ENCODE assay signal across 1 cellular context in genomic region chr19:52570005-52570861, GRCh38.
TF ChIP-seq lines count a peak whose summit lies in the region.

Gene ZNF701 (plus strand): TSS chr19:52570287. CDS start chr19:52574148, 3,861 bp downstream.

TF ChIP-seq in HepG2, 621 proteins besides CTCF, POLR2A, EP300 and RAD21 (continued from another document and continues in another):
- TF ChIP-seq ZNF138 (CRISPR knock-in tag; IDR thresholded peaks at IDR 0.05; ENCODE audit: low read depth) (no peak), MAZ (IDR thresholded peaks at IDR 0.05; ENCODE audit: borderline replicate concordance, low read depth, low read length) (no peak), MAZ (CRISPR knock-in tag; IDR thresholded peaks at IDR 0.05; ENCODE audit: low read depth) (no peak), ZNF773 (CRISPR knock-in tag; IDR thresholded peaks at IDR 0.05; ENCODE audit: borderline replicate concordance) (no peak), MTF2 (CRISPR knock-in tag; IDR thresholded peaks at IDR 0.05; ENCODE audit: borderline replicate concordance) (no peak), MYPOP (CRISPR knock-in tag; IDR thresholded peaks at IDR 0.05) (no peak), PHF8 (CRISPR knock-in tag; IDR thresholded peaks at IDR 0.05) (peak; percentile 64), KLF13 (CRISPR knock-in tag; IDR thresholded peaks at IDR 0.05) (no peak), ZFP62 (CRISPR knock-in tag; IDR thresholded peaks at IDR 0.05) (no peak), ZNF513 (CRISPR knock-in tag; conservative IDR thresholded peaks at IDR 0.05) (no peak), RNF219 (CRISPR knock-in tag; IDR thresholded peaks at IDR 0.05) (no peak), PAXIP1 (CRISPR knock-in tag; conservative IDR thresholded peaks at IDR 0.05) (no peak), KDM1A (CRISPR knock-in tag; IDR thresholded peaks at IDR 0.05) (no peak), THAP8 (CRISPR knock-in tag; IDR thresholded peaks at IDR 0.05; ENCODE audit: borderline replicate concordance) (no peak), SP4 (CRISPR knock-in tag; IDR thresholded peaks at IDR 0.05) (peak; percentile 72; the same call in 1 of the 2 replicates), ZNF446 (CRISPR knock-in tag; IDR thresholded peaks at IDR 0.05) (no peak), NR2F2 (IDR thresholded peaks at IDR 0.05; ENCODE audit: borderline replicate concordance, low read depth) (no peak), KLF16 (CRISPR knock-in tag; IDR thresholded peaks at IDR 0.05) (no peak), NR2F6 (IDR thresholded peaks at IDR 0.05) (no peak), NR2F6 (CRISPR knock-in tag; IDR thresholded peaks at IDR 0.05) (no peak), ZNF335 (CRISPR knock-in tag; IDR thresholded peaks at IDR 0.05) (no peak), DRAP1 (CRISPR knock-in tag; IDR thresholded peaks at IDR 0.05) (peak; percentile 75), SNAI1 (CRISPR knock-in tag; IDR thresholded peaks at IDR 0.05; ENCODE audit: borderline replicate concordance) (no peak), PITX1 (CRISPR knock-in tag; IDR thresholded peaks at IDR 0.05) (no peak), ZNF3 (CRISPR knock-in tag; IDR thresholded peaks at IDR 0.05) (no peak), ZNF512B (CRISPR knock-in tag; IDR thresholded peaks at IDR 0.05; ENCODE audit: borderline replicate concordance) (no peak), ZNF703 (CRISPR knock-in tag; IDR thresholded peaks at IDR 0.05; ENCODE audit: borderline replicate concordance) (no peak), HMGXB4 (CRISPR knock-in tag; IDR thresholded peaks at IDR 0.05; ENCODE audit: borderline replicate concordance in 1 of 2, low read depth in 1 of 2) (no peak), DNMT3B (CRISPR knock-in tag; conservative IDR thresholded peaks at IDR 0.05) (no peak), MIER3 (CRISPR knock-in tag; IDR thresholded peaks at IDR 0.05; ENCODE audit: borderline replicate concordance) (no peak), HOMEZ (CRISPR knock-in tag; IDR thresholded peaks at IDR 0.05; ENCODE audit: low read depth) (no peak), ATM (IDR thresholded peaks at IDR 0.05; ENCODE audit: borderline replicate concordance) (no peak), HNF1A (IDR thresholded peaks at IDR 0.05; ENCODE audit: low read depth) (no peak), HNF1A (CRISPR knock-in tag; IDR thresholded peaks at IDR 0.05; ENCODE audit: borderline replicate concordance) (no peak), TFDP1 (CRISPR knock-in tag; IDR thresholded peaks at IDR 0.05; ENCODE audit: borderline replicate concordance) (0 out of 2 replicates have a peak, but pooled peaks have one; percentile 21), RXRB (CRISPR knock-in tag; IDR thresholded peaks at IDR 0.05; ENCODE audit: borderline replicate concordance) (no peak), TAF15 (IDR thresholded peaks at IDR 0.05; ENCODE audit: low read depth, low read length, poor library complexity, severe bottlenecking) (no peak)
